1 cellular context compared by ENCODE assay signal in the genomic region with DNA sequence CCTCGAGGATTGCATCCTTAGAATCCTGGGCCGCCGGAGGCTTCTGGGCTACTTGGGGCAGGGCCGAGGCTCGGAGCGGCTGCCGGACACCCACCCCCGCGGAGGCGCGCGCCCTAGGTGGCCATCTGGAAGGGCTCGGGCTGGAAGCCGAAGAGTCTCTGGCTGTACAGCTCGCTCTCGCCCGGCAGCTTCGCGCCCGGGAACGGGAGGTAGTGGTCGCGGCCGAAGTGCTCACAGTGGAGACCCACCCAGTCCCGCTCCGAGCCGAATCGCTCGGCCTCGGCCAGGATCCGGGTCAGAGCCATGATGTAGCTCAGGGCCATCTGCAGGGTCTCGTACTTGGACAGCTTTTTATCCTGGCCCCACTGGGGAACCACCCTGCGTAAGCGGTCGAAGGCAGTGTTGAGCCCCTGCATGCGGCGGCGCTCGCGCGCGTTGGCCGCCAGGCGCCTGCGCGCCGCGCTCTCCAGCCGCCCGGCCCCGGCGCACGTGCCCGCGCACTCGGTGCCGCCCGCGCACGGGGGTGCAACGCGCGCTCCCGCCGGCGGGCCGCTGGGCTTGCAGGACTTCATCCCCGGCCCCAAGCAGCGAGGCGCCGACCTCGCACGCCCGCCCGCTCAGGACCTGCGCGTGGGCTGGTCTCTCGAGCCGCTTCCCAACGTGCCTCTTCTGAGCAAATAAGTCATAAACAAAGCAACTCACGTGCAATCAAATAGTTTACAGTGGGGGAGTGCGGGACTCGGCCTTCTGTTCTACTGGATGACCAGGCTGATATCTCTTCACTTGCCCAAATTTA.
TF ChIP-seq lines count a peak whose summit lies in the region.

No MANE protein-coding gene starts in this region.

TF ChIP-seq in GM12878, 131 proteins besides CTCF, POLR2A, EP300 and RAD21 (continued from another document):
- TF ChIP-seq RELB (IDR thresholded peaks at IDR 0.05; ENCODE audit: low read depth) (no peak), PBX3 (IDR thresholded peaks at IDR 0.05; ENCODE audit: insufficient replicate concordance, low read depth, low read length) (no peak), ZNF217 (IDR thresholded peaks at IDR 0.05) (no peak), KAT2A (conservative IDR thresholded peaks at IDR 0.05; ENCODE audit: control insufficient read depth, low read depth, low read length) (no peak), ZNF274 (IDR thresholded peaks at IDR 0.05; ENCODE audit: insufficient read depth, insufficient read length) (no peak), BMI1 (IDR thresholded peaks at IDR 0.05; ENCODE audit: borderline replicate concordance) (no peak)
- TF ChIP-seq, protein P1, sequence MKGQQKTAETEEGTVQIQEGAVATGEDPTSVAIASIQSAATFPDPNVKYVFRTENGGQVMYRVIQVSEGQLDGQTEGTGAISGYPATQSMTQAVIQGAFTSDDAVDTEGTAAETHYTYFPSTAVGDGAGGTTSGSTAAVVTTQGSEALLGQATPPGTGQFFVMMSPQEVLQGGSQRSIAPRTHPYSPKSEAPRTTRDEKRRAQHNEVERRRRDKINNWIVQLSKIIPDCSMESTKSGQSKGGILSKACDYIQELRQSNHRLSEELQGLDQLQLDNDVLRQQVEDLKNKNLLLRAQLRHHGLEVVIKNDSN (IDR thresholded peaks at IDR 0.05; ENCODE audit: borderline replicate concordance, extremely low read length, insufficient read depth, low read depth, low read length), result peak; percentile 16
- TF ChIP-seq, protein P2, sequence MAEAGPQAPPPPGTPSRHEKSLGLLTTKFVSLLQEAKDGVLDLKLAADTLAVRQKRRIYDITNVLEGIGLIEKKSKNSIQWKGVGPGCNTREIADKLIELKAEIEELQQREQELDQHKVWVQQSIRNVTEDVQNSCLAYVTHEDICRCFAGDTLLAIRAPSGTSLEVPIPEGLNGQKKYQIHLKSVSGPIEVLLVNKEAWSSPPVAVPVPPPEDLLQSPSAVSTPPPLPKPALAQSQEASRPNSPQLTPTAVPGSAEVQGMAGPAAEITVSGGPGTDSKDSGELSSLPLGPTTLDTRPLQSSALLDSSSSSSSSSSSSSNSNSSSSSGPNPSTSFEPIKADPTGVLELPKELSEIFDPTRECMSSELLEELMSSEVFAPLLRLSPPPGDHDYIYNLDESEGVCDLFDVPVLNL (IDR thresholded peaks at IDR 0.05; ENCODE audit: low read depth, low read length), result no peak
